ENCODE assay signal across 1 cellular context in the genomic region with DNA sequence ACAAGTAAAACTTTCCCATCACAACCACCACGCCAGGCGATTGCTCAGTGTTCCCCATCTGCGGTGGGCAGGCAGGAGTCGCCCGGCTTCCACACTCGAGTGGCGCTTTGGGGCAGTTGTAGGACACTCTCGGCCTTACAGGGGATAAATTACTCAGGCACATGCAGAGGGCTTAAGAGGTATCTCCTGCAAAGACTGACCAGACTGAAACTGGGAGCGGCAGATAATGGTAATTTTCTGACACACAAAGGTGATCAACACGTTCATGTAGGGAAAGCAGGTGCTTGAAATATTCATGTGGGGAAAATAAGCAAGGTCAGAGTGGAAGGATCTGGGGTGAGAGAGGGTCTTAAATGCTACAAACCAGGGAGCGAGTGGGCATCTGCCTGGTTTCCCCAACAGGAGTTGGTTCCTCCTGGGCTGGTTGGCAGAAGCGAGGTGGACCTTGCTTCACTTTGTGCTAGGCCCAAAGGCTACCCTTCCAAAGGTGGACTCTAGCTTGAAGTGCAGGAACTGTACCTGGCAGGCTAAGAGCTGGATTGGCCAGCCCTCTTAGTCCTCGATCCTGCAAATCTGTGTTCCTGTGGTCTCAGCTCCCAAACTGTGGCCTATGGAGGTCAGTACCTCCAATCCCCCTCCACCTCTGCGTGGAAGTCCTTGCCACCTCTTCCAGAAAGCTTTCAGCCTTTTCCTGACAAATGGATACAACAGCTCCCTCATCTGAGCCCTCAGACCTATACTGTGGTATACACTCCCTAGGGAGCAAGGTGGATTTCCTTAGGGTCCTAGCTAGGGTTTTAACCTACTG.
TF ChIP-seq lines count a peak whose summit lies in the region.

No MANE protein-coding gene starts in this region.

TF ChIP-seq in SK-N-SH, 30 proteins besides CTCF, POLR2A, EP300 and RAD21:
- TF ChIP-seq FOXJ3 (CRISPR knock-in tag; IDR thresholded peaks at IDR 0.05) (no peak), NFIC (IDR thresholded peaks at IDR 0.05; ENCODE audit: borderline replicate concordance) (no peak), NRF1 (IDR thresholded peaks at IDR 0.05; ENCODE audit: low read depth, low read length) (no peak), GABPA (IDR thresholded peaks at IDR 0.05; ENCODE audit: low read depth) (no peak), CHD2 (IDR thresholded peaks at IDR 0.05; ENCODE audit: low read length, partially characterized antibody) (no peak)
- TF ChIP-seq, protein P1, sequence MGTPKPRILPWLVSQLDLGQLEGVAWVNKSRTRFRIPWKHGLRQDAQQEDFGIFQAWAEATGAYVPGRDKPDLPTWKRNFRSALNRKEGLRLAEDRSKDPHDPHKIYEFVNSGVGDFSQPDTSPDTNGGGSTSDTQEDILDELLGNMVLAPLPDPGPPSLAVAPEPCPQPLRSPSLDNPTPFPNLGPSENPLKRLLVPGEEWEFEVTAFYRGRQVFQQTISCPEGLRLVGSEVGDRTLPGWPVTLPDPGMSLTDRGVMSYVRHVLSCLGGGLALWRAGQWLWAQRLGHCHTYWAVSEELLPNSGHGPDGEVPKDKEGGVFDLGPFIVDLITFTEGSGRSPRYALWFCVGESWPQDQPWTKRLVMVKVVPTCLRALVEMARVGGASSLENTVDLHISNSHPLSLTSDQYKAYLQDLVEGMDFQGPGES (IDR thresholded peaks at IDR 0.05; ENCODE audit: low read depth, low read length) = no peak
- TF ChIP-seq, protein P2, sequence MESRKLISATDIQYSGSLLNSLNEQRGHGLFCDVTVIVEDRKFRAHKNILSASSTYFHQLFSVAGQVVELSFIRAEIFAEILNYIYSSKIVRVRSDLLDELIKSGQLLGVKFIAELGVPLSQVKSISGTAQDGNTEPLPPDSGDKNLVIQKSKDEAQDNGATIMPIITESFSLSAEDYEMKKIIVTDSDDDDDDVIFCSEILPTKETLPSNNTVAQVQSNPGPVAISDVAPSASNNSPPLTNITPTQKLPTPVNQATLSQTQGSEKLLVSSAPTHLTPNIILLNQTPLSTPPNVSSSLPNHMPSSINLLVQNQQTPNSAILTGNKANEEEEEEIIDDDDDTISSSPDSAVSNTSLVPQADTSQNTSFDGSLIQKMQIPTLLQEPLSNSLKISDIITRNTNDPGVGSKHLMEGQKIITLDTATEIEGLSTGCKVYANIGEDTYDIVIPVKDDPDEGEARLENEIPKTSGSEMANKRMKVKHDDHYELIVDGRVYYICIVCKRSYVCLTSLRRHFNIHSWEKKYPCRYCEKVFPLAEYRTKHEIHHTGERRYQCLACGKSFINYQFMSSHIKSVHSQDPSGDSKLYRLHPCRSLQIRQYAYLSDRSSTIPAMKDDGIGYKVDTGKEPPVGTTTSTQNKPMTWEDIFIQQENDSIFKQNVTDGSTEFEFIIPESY (IDR thresholded peaks at IDR 0.05; ENCODE audit: borderline replicate concordance, low read depth) = no peak
- TF ChIP-seq, protein P3, sequence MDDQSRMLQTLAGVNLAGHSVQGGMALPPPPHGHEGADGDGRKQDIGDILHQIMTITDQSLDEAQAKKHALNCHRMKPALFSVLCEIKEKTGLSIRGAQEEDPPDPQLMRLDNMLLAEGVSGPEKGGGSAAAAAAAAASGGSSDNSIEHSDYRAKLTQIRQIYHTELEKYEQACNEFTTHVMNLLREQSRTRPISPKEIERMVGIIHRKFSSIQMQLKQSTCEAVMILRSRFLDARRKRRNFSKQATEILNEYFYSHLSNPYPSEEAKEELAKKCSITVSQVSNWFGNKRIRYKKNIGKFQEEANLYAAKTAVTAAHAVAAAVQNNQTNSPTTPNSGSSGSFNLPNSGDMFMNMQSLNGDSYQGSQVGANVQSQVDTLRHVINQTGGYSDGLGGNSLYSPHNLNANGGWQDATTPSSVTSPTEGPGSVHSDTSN (IDR thresholded peaks at IDR 0.05) = no peak
TF ChIP-seq in SK-N-SH: peak in this region for 0.
